8 cellular contexts compared by ENCODE assay signal in genomic region chr11:47177846-47178245, GRCh38. TPM values are rescaled to one million over a fixed set of nuclear protein-coding genes. Genes with fewer than 3 reads are reported as not detected.
DNase-seq lines count a peak whose midpoint lies in the region; ATAC-seq and TF ChIP-seq lines count a peak whose summit lies in the region.

No MANE protein-coding gene starts in this region.

- H2AK5ac ChIP-seq in mesendoderm (ENCODE audit: low read length): no peak overlapping the region

- peak overlapping the region; percentile 99 for H3K4me3 Mint-ChIP-seq in T-helper 2 cell treated with Interferon-gamma antibody and Interleukin-4, amounts not matched to agents 5 μg/mL and 100 μg/mL, for 36 hours

- WGBS in mesendoderm (ENCODE audit: extremely low coverage, insufficient coverage, low lambda C conversion rate): no CpG with 5 or more reads among the region's 6 CpGs
- 17 to 20% methylated on average over 5 to 6 of the region's 6 CpGs for WGBS in tibial nerve, 2 donors

- H3K9me3 Mint-ChIP-seq in T-helper 2 cell treated with Interferon-gamma antibody and Interleukin-4, amounts not matched to agents 5 μg/mL and 100 μg/mL, for 36 hours: no peaks in the 10 kb centered on the region

- H4K5ac ChIP-seq in mesendoderm (ENCODE audit: low read length): no peak overlapping the region

- H3K27ac Mint-ChIP-seq in T-helper 2 cell treated with Interferon-gamma antibody and Interleukin-4, amounts not matched to agents 5 μg/mL and 100 μg/mL, for 36 hours: peak overlapping the region; percentile 99

- H3K27me3 ChIP-seq in breast epithelium: no peaks in the 10 kb centered on the region
- no peaks in the 10 kb centered on the region for H3K27me3 ChIP-seq in mesendoderm (ENCODE audit: insufficient read depth, low read length, poor library complexity)
- no peaks in the 10 kb centered on the region for H3K27me3 ChIP-seq in tibial nerve

- TF ChIP-seq CTCF in breast epithelium (IDR thresholded peaks at IDR 0.05) (no peak), tibial nerve (IDR thresholded peaks at IDR 0.05) (no peak)

- H3K79me2 ChIP-seq in mesendoderm (ENCODE audit: control insufficient read depth, insufficient read depth, low read length): peaks cover 31% of the 10 kb centered on the region

- no peak overlapping the region for H2BK5ac ChIP-seq in mesendoderm (ENCODE audit: low read length)

- H3K27ac ChIP-seq in breast epithelium (peak overlapping the region; percentile 98 to 99), mesendoderm (ENCODE audit: low read depth, low read length) (no peak overlapping the region), tibial nerve (peak overlapping the region; percentile 97 to 100 (median 98))

- peaks cover 2 to 18% of the 10 kb centered on the region in 2 donors for H3K4me1 ChIP-seq in breast epithelium
- no peaks in the 10 kb centered on the region for H3K4me1 ChIP-seq in mesendoderm (ENCODE audit: control insufficient read depth, low read depth, low read length)
- peaks cover 3 to 69% (median 21%) of the 10 kb centered on the region in 4 donors for H3K4me1 ChIP-seq in tibial nerve

- H3K79me1 ChIP-seq in mesendoderm (ENCODE audit: low read length): peaks cover 22% of the 10 kb centered on the region

- H4K8ac ChIP-seq in mesendoderm (ENCODE audit: low read depth, low read length): no peak overlapping the region

- no peak for TF ChIP-seq EP300 in tibial nerve (IDR thresholded peaks at IDR 0.05)

- H3K9me3 ChIP-seq in breast epithelium (no peaks in the 10 kb centered on the region), tibial nerve (no peaks in the 10 kb centered on the region)

- H2BK15ac ChIP-seq in mesendoderm (replicated peaks; ENCODE audit: low read depth): no peak overlapping the region

- no peak for DNase-seq in T-helper 2 cell treated with Interferon-gamma antibody and Interleukin-4, amounts not matched to agents 5 μg/mL and 100 μg/mL, for 36 hours (ENCODE audit: low spot score)
- no peak for DNase-seq in T-helper 2 cell
- no peak for DNase-seq in breast epithelium (ENCODE audit: low spot score in 2 of 2)
- DNase-seq in mesendoderm: no peak
- DNase-seq in tibial nerve (ENCODE audit: low spot score in 2 of 2): no peak
- DNase-seq in glomerular visceral epithelial cell (ENCODE audit: extremely low spot score): no peak
- DNase-seq in stimulated activated CD4-positive, alpha-beta T cell treated with anti-CD3 and anti-CD28 coated beads, Interleukin-4, amount 100 ng/mL, for 1 hour: no peak

- H3K36me3 Mint-ChIP-seq in T-helper 2 cell treated with Interferon-gamma antibody and Interleukin-4, amounts not matched to agents 5 μg/mL and 100 μg/mL, for 36 hours (ENCODE audit: low read depth): peaks cover 14% of the 10 kb centered on the region

- peaks cover 20% of the 10 kb centered on the region for H3K4me1 Mint-ChIP-seq in T-helper 2 cell treated with Interferon-gamma antibody and Interleukin-4, amounts not matched to agents 5 μg/mL and 100 μg/mL, for 36 hours (ENCODE audit: low read depth)

- H3K36me3 ChIP-seq in breast epithelium (peaks cover 2% of the 10 kb centered on the region), mesendoderm (ENCODE audit: control insufficient read depth, insufficient read depth, low read length) (peaks cover 12% of the 10 kb centered on the region), tibial nerve (peaks cover 0 to 58% (median 0%) of the 10 kb centered on the region in 3 donors)

- H3K9ac ChIP-seq in mesendoderm (ENCODE audit: low read length): peak overlapping the region; percentile 34

- no peak overlapping the region for H3K23ac ChIP-seq in mesendoderm (ENCODE audit: low read length)

- peak overlapping the region; percentile 88 for H3K56ac ChIP-seq in mesendoderm (ENCODE audit: low read length)

- H3K4me3 ChIP-seq in breast epithelium (peak overlapping the region in 2 of 3 donors; percentile 98 to 99), mesendoderm (ENCODE audit: low read length) (no peak overlapping the region), tibial nerve (peak overlapping the region in 2 of 4 donors; percentile 47 to 98)

- ATAC-seq in GM18502 (IDR thresholded peaks at IDR 0.05; ENCODE audit: poor library complexity, unreplicated experiment): no peak

- H3K4me2 ChIP-seq in mesendoderm (ENCODE audit: low read length): no peak overlapping the region

- H2BK120ac ChIP-seq in mesendoderm (ENCODE audit: low read depth, low read length): no peak overlapping the region

- H3K4ac ChIP-seq in mesendoderm (ENCODE audit: low read depth, low read length): peak overlapping the region; percentile 5

- TF ChIP-seq POLR2A in breast epithelium (IDR thresholded peaks at IDR 0.05) (no peak), tibial nerve (IDR thresholded peaks at IDR 0.05) (no peak)

- H3K27me3 Mint-ChIP-seq in T-helper 2 cell treated with Interferon-gamma antibody and Interleukin-4, amounts not matched to agents 5 μg/mL and 100 μg/mL, for 36 hours (ENCODE audit: low read depth): peaks cover 2% of the 10 kb centered on the region

- intact Hi-C loops in breast epithelium (cut with DNase I; ENCODE audit: low total_unique reads): no loop called here

- no peak overlapping the region for H3K18ac ChIP-seq in mesendoderm (ENCODE audit: low read length)

RNA-seq across cellular contexts. Expression of gene ARFGAP2, which starts 1.2 kb away (rescaled TPM):
- total RNA-seq in breast epithelium: 100 to 1,000 TPM; 139 to 183 (median 175) TPM
- polyA plus RNA-seq in mesendoderm (2013, experiment 1 of 2): 52.7 TPM
- 51.0 TPM for polyA plus RNA-seq in mesendoderm (2013, experiment 2 of 2)
- total RNA-seq in tibial nerve: 100 to 1,000 TPM; 164 to 209 (median 176) TPM

RNA-seq across cellular contexts. Expression of gene PACSIN3, which starts 8.4 kb away (rescaled TPM):
- total RNA-seq in breast epithelium (10 to 100 TPM in 2 of 3 donors, 1 to 10 TPM in 1; 9.9 to 47.3 (median 33.1) TPM), tibial nerve (10 to 100 TPM; 44.8 to 69.0 (median 61.6) TPM)
- 18.0 TPM for polyA plus RNA-seq in mesendoderm (2013, experiment 1 of 2)
- 18.0 TPM for polyA plus RNA-seq in mesendoderm (2013, experiment 2 of 2)

RNA-seq across cellular contexts. Expression of gene DDB2, which starts 36.9 kb away (rescaled TPM):
- total RNA-seq in breast epithelium: 10 to 100 TPM; 31.2 to 44.5 (median 39.3) TPM
- 21.6 TPM for polyA plus RNA-seq in mesendoderm (2013, experiment 1 of 2)
- 22.0 TPM for polyA plus RNA-seq in mesendoderm (2013, experiment 2 of 2)
- total RNA-seq in tibial nerve: 10 to 100 TPM; 43.8 to 82.8 (median 52.4) TPM
